Comparison of ENCODE assay signal across 8 cellular contexts in the genomic region with DNA sequence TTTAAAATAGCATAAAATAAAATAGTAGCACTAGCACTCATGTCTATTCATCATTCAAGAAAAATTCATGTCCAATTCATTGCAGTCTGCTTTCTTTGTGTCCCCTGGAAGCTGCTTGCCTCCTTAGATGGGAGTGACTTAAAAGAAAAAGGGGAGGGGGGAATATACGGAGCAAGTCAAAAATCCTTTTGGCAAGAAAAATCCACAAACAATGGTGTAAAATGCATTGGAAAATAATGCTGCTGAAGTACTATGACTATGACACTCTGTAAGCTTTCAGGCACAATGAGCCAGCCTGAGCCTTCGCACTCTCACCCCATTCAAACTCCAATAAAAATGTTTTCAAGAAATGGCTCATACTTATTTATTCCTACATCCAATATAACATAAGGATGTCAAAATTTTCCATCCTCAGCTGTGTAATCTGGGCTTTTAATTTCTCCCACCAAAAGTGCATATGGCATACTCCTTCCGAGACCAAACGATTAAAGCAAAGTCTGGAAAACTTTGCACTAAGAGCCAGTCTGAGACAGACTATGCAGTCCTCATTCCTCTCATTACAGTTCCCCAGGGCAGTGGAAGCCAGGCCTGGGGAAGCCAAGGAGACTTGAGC. TPM values are rescaled to one million over a fixed set of nuclear protein-coding genes. Genes with fewer than 3 reads are reported as not detected.
DNase-seq lines count a peak whose midpoint lies in the region; ATAC-seq lines count a peak whose summit lies in the region.

No MANE protein-coding gene starts in this region.

- H3K9me3 ChIP-seq in stomach smooth muscle (ENCODE audit: control insufficient read depth in 2 of 2, low read length in 2 of 2) = no peaks in the 10 kb centered on the region

- no peaks in the 10 kb centered on the region for H3K27me3 Mint-ChIP-seq in activated CD8-positive, alpha-beta memory T cell treated with anti-CD3 and anti-CD28 coated beads, Interleukin-2, amount 10 ng/mL, durations not matched to agents 7 days and 5 days

- H3K27ac ChIP-seq in stomach smooth muscle (ENCODE audit: low read length) = peak overlapping the region; percentile 66

- H3K27me3 ChIP-seq in stomach smooth muscle (ENCODE audit: control insufficient read depth in 1 of 2, insufficient read depth in 2 of 2, low read length in 2 of 2) = no peaks in the 10 kb centered on the region

- DNase-seq in activated CD8-positive, alpha-beta memory T cell treated with anti-CD3 and anti-CD28 coated beads, Interleukin-2, amount 10 ng/mL, durations not matched to agents 7 days and 5 days = no peak
- no peak for DNase-seq in activated CD8-positive, alpha-beta memory T cell treated with anti-CD3 and anti-CD28 coated beads for 24 hours
- DNase-seq in astrocyte of the hippocampus (ENCODE audit: low read depth, low spot score) = peak; percentile 65
- DNase-seq in inferior parietal cortex (ENCODE audit: extremely low spot score) = peak; percentile 65
- no peak for DNase-seq in DMS79 (lab: John Stamatoyannopoulos, UW)
- no peak for DNase-seq in stimulated activated CD4-positive, alpha-beta T cell treated with anti-CD3 and anti-CD28 coated beads, Interleukin-15, amount 100 ng/mL, for 24 hours

- CTCF ChIA-PET in activated CD8-positive, alpha-beta memory T cell treated with anti-CD3 and anti-CD28 coated beads, Interleukin-2, amount 10 ng/mL, durations not matched to agents 7 days and 5 days (lab: Charles Lee) = interaction anchor here (1.0 to 6.8 kb wide), 7 partner anchors 9 to 264 kb away, joined by 3 to 37 read pairs (median 8); no protein-coding TSS in a partner anchor

- peaks cover 38% of the 10 kb centered on the region for H3K36me3 Mint-ChIP-seq in activated CD8-positive, alpha-beta memory T cell treated with anti-CD3 and anti-CD28 coated beads, Interleukin-2, amount 10 ng/mL, durations not matched to agents 7 days and 5 days

- peaks cover 10% of the 10 kb centered on the region for H3K4me1 ChIP-seq in stomach smooth muscle (ENCODE audit: control insufficient read depth, insufficient read depth, low read length)

- H3K9ac ChIP-seq in stomach smooth muscle (ENCODE audit: low read length in 2 of 2) = peak overlapping the region; percentile 78 to 82

- peak overlapping the region; percentile 83 to 92 for H3K4me3 ChIP-seq in stomach smooth muscle (ENCODE audit: low read length in 2 of 2)

- H3K4me3 Mint-ChIP-seq in activated CD8-positive, alpha-beta memory T cell treated with anti-CD3 and anti-CD28 coated beads, Interleukin-2, amount 10 ng/mL, durations not matched to agents 7 days and 5 days = peak overlapping the region; percentile 92

- H3K9me3 Mint-ChIP-seq in activated CD8-positive, alpha-beta memory T cell treated with anti-CD3 and anti-CD28 coated beads, Interleukin-2, amount 10 ng/mL, durations not matched to agents 7 days and 5 days (ENCODE audit: low read depth) = no peaks in the 10 kb centered on the region

- H3K4me1 Mint-ChIP-seq in activated CD8-positive, alpha-beta memory T cell treated with anti-CD3 and anti-CD28 coated beads, Interleukin-2, amount 10 ng/mL, durations not matched to agents 7 days and 5 days = peaks cover 71% of the 10 kb centered on the region

- no peaks in the 10 kb centered on the region for H3K36me3 ChIP-seq in stomach smooth muscle (ENCODE audit: control insufficient read depth in 2 of 2, insufficient read depth in 2 of 2, low read length in 2 of 2)

- peak overlapping the region; percentile 100 for H3K27ac Mint-ChIP-seq in activated CD8-positive, alpha-beta memory T cell treated with anti-CD3 and anti-CD28 coated beads, Interleukin-2, amount 10 ng/mL, durations not matched to agents 7 days and 5 days

- ATAC-seq in activated CD8-positive, alpha-beta memory T cell treated with anti-CD3 and anti-CD28 coated beads, Interleukin-2, amount 10 ng/mL, durations not matched to agents 7 days and 5 days = no peak
- no peak for ATAC-seq in GM21737 (IDR thresholded peaks at IDR 0.05; ENCODE audit: unreplicated experiment)

RNA-seq across cellular contexts. Expression of a gene that starts 0.8 kb away (rescaled TPM):
- total RNA-seq in activated CD8-positive, alpha-beta memory T cell treated with anti-CD3 and anti-CD28 coated beads, Interleukin-2, amount 10 ng/mL, durations not matched to agents 7 days and 5 days = 100 to 1,000 TPM in 1 of 2 experiments, 10 to 100 TPM in 1; 84.5 to 114 TPM

Comparison
In these comparisons a context has a peak if more than half of its experiments do, and no peak if none do; other contexts are left out.
1. DNase-seq: peak in astrocyte of the hippocampus (single experiment) and inferior parietal cortex (single experiment); none in activated CD8-positive, alpha-beta memory T cell treated with anti-CD3 and anti-CD28 coated beads, Interleukin-2, amount 10 ng/mL, durations not matched to agents 7 days and 5 days (single experiment), activated CD8-positive, alpha-beta memory T cell treated with anti-CD3 and anti-CD28 coated beads for 24 hours (single experiment), DMS79 (single experiment) and stimulated activated CD4-positive, alpha-beta T cell treated with anti-CD3 and anti-CD28 coated beads, Interleukin-15, amount 100 ng/mL, for 24 hours (single experiment).